34 cellular contexts compared by ENCODE assay signal in the genomic region with DNA sequence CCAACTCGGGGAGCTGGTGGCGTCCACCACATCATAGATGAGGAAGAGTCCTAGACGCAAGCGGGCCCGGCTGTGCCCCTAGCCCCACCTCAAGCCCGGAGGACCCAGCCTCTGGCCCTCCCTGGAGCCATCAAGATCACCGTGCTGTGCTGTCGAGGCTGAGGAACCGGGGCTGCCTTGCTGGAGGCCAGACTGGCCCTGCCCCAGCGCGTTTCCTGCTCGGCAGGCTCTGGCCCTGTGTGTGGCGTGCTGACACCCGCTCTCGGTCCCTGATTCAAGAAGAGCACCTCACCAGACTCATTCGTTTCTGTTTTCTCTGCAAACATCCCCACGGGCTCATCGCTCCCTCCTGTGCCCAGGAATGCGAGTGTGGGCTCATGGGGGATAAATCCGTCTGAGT. TPM values are rescaled to one million over a fixed set of nuclear protein-coding genes. Genes with fewer than 3 reads are reported as not detected.
"Had no signal": no experiment of that assay in that cellular context is flagged by ENCODE, and none has a peak within 500 bp of the region (broad histone marks: within the 10 kb centered on the region; RNA-seq: fewer than 3 reads in every experiment).

No MANE protein-coding gene starts in this region.

- H3K4me1 ChIP-seq: lower lobe of right lung, right lobe of liver had no signal

- H3K9me3 Mint-ChIP-seq: activated naive CD4-positive, alpha-beta T cell treated with anti-CD3 and anti-CD28 coated beads, Interleukin-2, amount 50 U/mL, for 72 hours; activated T-cell treated with anti-CD3 and anti-CD28 coated beads, Interleukin-2, amount 50 U/mL, for 72 hours; brain; dendritic cell treated with granulocyte-macrophage colony-stimulating factor and Interleukin-4, amounts not matched to agents 40 ng/mL and 50 ng/mL, for 4 days; immature natural killer cell; natural killer cell; stimulated activated effector memory CD8-positive, alpha-beta T cell treated with anti-CD3 and anti-CD28 coated beads, Interleukin-12 subunit alpha, Interleukin-12 subunit beta, amount 100 ng/mL, for 72 hours; stimulated activated naive CD8-positive, alpha-beta T cell treated with anti-CD3 and anti-CD28 coated beads, Interleukin-15, Interleukin-2, amounts not matched to agents 100 ng/mL and 50 ng/mL, for 24 hours; T-helper 1 cell treated with Interleukin-12 subunit alpha and Interleukin-12 subunit beta and Interleukin-4 antibody, amounts not matched to agents 30 μg/mL and 1 μg/mL, for 36 hours had no signal

- H3K27me3 ChIP-seq: ovary, right lobe of liver had no signal

- H3K4me3 ChIP-seq: heart left ventricle, lower lobe of right lung, ovary, right lobe of liver, thoracic aorta had no signal

- H3K4me1 Mint-ChIP-seq: immature natural killer cell; natural killer cell; stimulated activated effector memory CD8-positive, alpha-beta T cell treated with anti-CD3 and anti-CD28 coated beads, Interleukin-12 subunit alpha, Interleukin-12 subunit beta, amount 100 ng/mL, for 72 hours had no signal

- H3K27ac ChIP-seq: heart left ventricle, lower lobe of right lung, ovary, right lobe of liver, thoracic aorta, VCaP had no signal

- H3K9me3 ChIP-seq: heart left ventricle, lower lobe of right lung, ovary, right lobe of liver, thoracic aorta had no signal

- H3K27ac Mint-ChIP-seq: activated naive CD4-positive, alpha-beta T cell treated with anti-CD3 and anti-CD28 coated beads, Interleukin-2, amount 50 U/mL, for 72 hours; activated T-cell treated with anti-CD3 and anti-CD28 coated beads, Interleukin-2, amount 50 U/mL, for 72 hours; dendritic cell treated with granulocyte-macrophage colony-stimulating factor and Interleukin-4, amounts not matched to agents 40 ng/mL and 50 ng/mL, for 4 days; immature natural killer cell; natural killer cell; progenitor cell of endocrine pancreas; stimulated activated effector memory CD8-positive, alpha-beta T cell treated with anti-CD3 and anti-CD28 coated beads, Interleukin-12 subunit alpha, Interleukin-12 subunit beta, amount 100 ng/mL, for 72 hours; stimulated activated naive CD8-positive, alpha-beta T cell treated with anti-CD3 and anti-CD28 coated beads, Interleukin-15, Interleukin-2, amounts not matched to agents 100 ng/mL and 50 ng/mL, for 24 hours had no signal

- H3K36me3 ChIP-seq: heart left ventricle, lower lobe of right lung, ovary, right lobe of liver, thoracic aorta had no signal

- FAIRE-seq: endometrium, TTC549, urothelium cell line had no signal

- H3K4me3 Mint-ChIP-seq: activated T-cell treated with anti-CD3 and anti-CD28 coated beads, Interleukin-2, amount 50 U/mL, for 72 hours; brain; dendritic cell treated with granulocyte-macrophage colony-stimulating factor and Interleukin-4, amounts not matched to agents 40 ng/mL and 50 ng/mL, for 4 days; immature natural killer cell; natural killer cell; stimulated activated effector memory CD8-positive, alpha-beta T cell treated with anti-CD3 and anti-CD28 coated beads, Interleukin-12 subunit alpha, Interleukin-12 subunit beta, amount 100 ng/mL, for 72 hours; stimulated activated naive CD8-positive, alpha-beta T cell treated with anti-CD3 and anti-CD28 coated beads, Interleukin-15, Interleukin-2, amounts not matched to agents 100 ng/mL and 50 ng/mL, for 24 hours; T-helper 1 cell treated with Interleukin-12 subunit alpha and Interleukin-12 subunit beta and Interleukin-4 antibody, amounts not matched to agents 30 μg/mL and 1 μg/mL, for 36 hours had no signal

- H3K36me3 Mint-ChIP-seq: activated naive CD4-positive, alpha-beta T cell treated with anti-CD3 and anti-CD28 coated beads, Interleukin-2, amount 50 U/mL, for 72 hours; brain; immature natural killer cell; natural killer cell; stimulated activated effector memory CD8-positive, alpha-beta T cell treated with anti-CD3 and anti-CD28 coated beads, Interleukin-12 subunit alpha, Interleukin-12 subunit beta, amount 100 ng/mL, for 72 hours had no signal

- ATAC-seq: activated naive CD4-positive, alpha-beta T cell treated with anti-CD3 and anti-CD28 coated beads, Interleukin-2, amount 50 U/mL, for 72 hours; activated T-cell treated with anti-CD3 and anti-CD28 coated beads, Interleukin-2, amount 50 U/mL, for 72 hours; heart left ventricle; lower lobe of right lung; natural killer cell; right lobe of liver; stimulated activated effector memory CD8-positive, alpha-beta T cell treated with anti-CD3 and anti-CD28 coated beads, Interleukin-12 subunit alpha, Interleukin-12 subunit beta, amount 100 ng/mL, for 72 hours had no signal

- DNase-seq: activated CD4-positive, alpha-beta T cell treated with anti-CD3 and anti-CD28 coated beads for 4 hours; activated CD4-positive, alpha-beta T cell treated with anti-CD3 and anti-CD28 coated beads, Interleukin-2, amount 50 U/mL, for 4 hours; activated naive CD4-positive, alpha-beta T cell; activated T-cell treated with anti-CD3 and anti-CD28 coated beads for 4 hours; activated T-cell treated with anti-CD3 and anti-CD28 coated beads, Interleukin-2, amount 50 U/mL, for 72 hours; anterior cingulate cortex; caudate nucleus; effector CD4-positive, alpha-beta T cell; erythroblast; heart left ventricle; hypothalamus; immature natural killer cell; lower lobe of right lung; mesendoderm; natural killer cell; ovary; right lobe of liver; stimulated activated CD4-positive, alpha-beta T cell treated with anti-CD3 and anti-CD28 coated beads, Interleukin-4, amount 100 ng/mL, for 24 hours; T-helper 9 cell; trophoblast cell had no signal

RNA-seq across cellular contexts. Expression of gene GLIS1, which starts 51.1 kb away (rescaled TPM):
- total RNA-seq: activated naive CD4-positive, alpha-beta T cell treated with anti-CD3 and anti-CD28 coated beads, Interleukin-2, amount 50 U/mL, for 72 hours; activated T-cell treated with anti-CD3 and anti-CD28 coated beads, Interleukin-2, amount 50 U/mL, for 72 hours; lower lobe of right lung; mononuclear cell; natural killer cell; progenitor cell of endocrine pancreas; right lobe of liver; skeletal muscle tissue had no signal
